8 cellular contexts compared by ENCODE assay signal in the genomic region with DNA sequence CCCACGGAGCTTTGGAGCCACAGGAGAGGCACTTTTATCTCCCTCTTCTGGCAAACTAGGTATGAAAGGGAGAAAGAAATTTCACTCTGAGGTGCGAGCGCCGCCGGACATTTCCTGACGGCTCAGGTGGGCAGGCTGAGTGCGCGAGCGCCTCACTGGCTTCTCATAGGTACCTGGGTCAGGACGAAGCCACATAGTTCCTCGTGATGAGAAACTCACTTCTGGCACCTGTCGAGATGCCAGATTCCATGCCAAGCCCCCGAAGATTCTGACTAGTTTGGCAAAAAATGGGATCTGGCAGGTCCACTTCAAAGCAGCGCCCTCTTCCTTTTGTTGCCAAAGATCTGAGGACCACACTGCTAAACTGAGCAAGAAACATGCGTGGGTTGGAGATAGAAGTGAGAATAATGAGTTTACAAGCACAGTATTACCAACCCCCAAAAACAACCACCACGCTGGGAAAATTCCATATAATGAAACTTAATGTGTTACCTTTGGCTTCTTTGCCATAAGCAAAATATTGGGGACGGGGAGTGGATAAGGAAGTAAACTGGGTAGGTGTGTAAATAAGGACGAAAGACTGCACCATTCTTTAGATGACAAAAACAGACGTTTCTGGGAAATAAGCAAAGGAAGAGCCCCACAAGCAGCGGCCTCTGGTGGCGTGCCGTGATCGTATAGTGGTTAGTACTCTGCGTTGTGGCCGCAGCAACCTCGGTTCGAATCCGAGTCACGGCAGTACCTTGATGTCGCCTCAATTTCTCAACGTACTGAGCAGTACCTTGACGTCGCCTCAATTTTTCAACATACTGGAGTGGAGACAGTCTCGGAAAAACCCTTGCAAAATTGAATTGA.
DNase-seq lines count a peak whose midpoint lies in the region; ATAC-seq lines count a peak whose summit lies in the region.

No MANE protein-coding gene starts in this region.

- H2BK12ac ChIP-seq in neuronal stem cell (ENCODE audit: low read length): no peak overlapping the region

- peaks cover 0 to 3% (median 0%) of the 10 kb centered on the region in 3 experiments for H3K27me3 ChIP-seq in neuronal stem cell (ENCODE audit: control insufficient read depth in 3 of 3, insufficient read depth in 3 of 3, low read depth in 1 of 3, low read length in 3 of 3)

- peaks cover 2% of the 10 kb centered on the region for H3K36me3 Mint-ChIP-seq in activated T-helper 1 cell treated with anti-CD3 and anti-CD28 coated beads, Interleukin-12 subunit alpha, Interleukin-12 subunit beta, Interleukin-2, Interleukin-4 antibody, amounts not matched to agents 30 ng/mL and 10 ng/mL and 1 ng/mL, durations not matched to agents 14 hours and 24 hours and 36 hours (ENCODE audit: low read depth)

- no peak overlapping the region for H2BK120ac ChIP-seq in neuronal stem cell (ENCODE audit: low read depth, low read length)

- peaks cover 2% of the 10 kb centered on the region for H3K27me3 Mint-ChIP-seq in activated T-helper 1 cell treated with anti-CD3 and anti-CD28 coated beads, Interleukin-12 subunit alpha, Interleukin-12 subunit beta, Interleukin-2, Interleukin-4 antibody, amounts not matched to agents 30 ng/mL and 10 ng/mL and 1 ng/mL, durations not matched to agents 14 hours and 24 hours and 36 hours (ENCODE audit: insufficient read depth)

- peaks cover 3 to 9% of the 10 kb centered on the region in 2 donors for H3K4me1 ChIP-seq in neuronal stem cell (ENCODE audit: control insufficient read depth in 2 of 2, insufficient read depth in 1 of 2, low read depth in 1 of 2, low read length in 2 of 2)

- intact Hi-C loops in activated T-helper 1 cell treated with anti-CD3 and anti-CD28 coated beads, Interleukin-12 subunit alpha, Interleukin-12 subunit beta, Interleukin-2, Interleukin-4 antibody, amounts not matched to agents 30 ng/mL and 10 ng/mL and 1 ng/mL, durations not matched to agents 14 hours and 24 hours and 36 hours (cut with micrococcal nuclease): loop anchor here (1.0 to 5.0 kb wide), 9 partner anchors 10 to 1785 kb away; a partner anchor contains a TSS

- H2BK5ac ChIP-seq in neuronal stem cell (ENCODE audit: low read length): no peak overlapping the region

- no peaks in the 10 kb centered on the region for H3K79me1 ChIP-seq in neuronal stem cell (ENCODE audit: low read depth, low read length)

- H3K4me3 ChIP-seq in neuronal stem cell (ENCODE audit: low read length in 2 of 2): peak overlapping the region; percentile 27 to 74

- DNase-seq in NCI-H82 (lab: John Stamatoyannopoulos, UW) (peak; percentile 47), NCI-H82 treated with DMSO at 0.1 percent for 48 hours (lab: John Stamatoyannopoulos, UW; ENCODE audit: unreplicated experiment) (no peak), OCI-M2 (lab: John Stamatoyannopoulos, UW; ENCODE audit: unreplicated experiment) (peak; percentile 87), fibroblast of peridontal ligament (ENCODE audit: extremely low read depth) (peak; percentile 76), neuronal stem cell (ENCODE audit: low spot score) (no peak), superior temporal gyrus (ENCODE audit: extremely low spot score) (peak; percentile 85)
- peak; percentile 70 for DNase-seq in activated T-helper 1 cell treated with anti-CD3 and anti-CD28 coated beads, Interleukin-12 subunit alpha, Interleukin-12 subunit beta, Interleukin-2, Interleukin-4 antibody, amounts not matched to agents 30 ng/mL and 10 ng/mL and 1 ng/mL, durations not matched to agents 14 hours and 24 hours and 36 hours (ENCODE audit: low spot score)

- no peak overlapping the region for H3K23ac ChIP-seq in neuronal stem cell (ENCODE audit: low read depth, low read length, poor library complexity)

- no peaks in the 10 kb centered on the region for H3K9me3 Mint-ChIP-seq in activated T-helper 1 cell treated with anti-CD3 and anti-CD28 coated beads, Interleukin-12 subunit alpha, Interleukin-12 subunit beta, Interleukin-2, Interleukin-4 antibody, amounts not matched to agents 30 ng/mL and 10 ng/mL and 1 ng/mL, durations not matched to agents 14 hours and 24 hours and 36 hours

- H2AK5ac ChIP-seq in neuronal stem cell (ENCODE audit: low read depth, low read length): no peak overlapping the region

- no peak overlapping the region for H4K8ac ChIP-seq in neuronal stem cell (ENCODE audit: low read depth, low read length)

- H3K9me3 ChIP-seq in neuronal stem cell (replicated peaks in 1 of 2; ENCODE audit: control insufficient read depth in 2 of 2, insufficient read depth in 1 of 2, low read depth in 1 of 2, low read length in 2 of 2): no peaks in the 10 kb centered on the region

- peak overlapping the region; percentile 53 for H3K18ac ChIP-seq in neuronal stem cell (ENCODE audit: low read length)

- peak overlapping the region; percentile 80 for H2AFZ ChIP-seq in neuronal stem cell (ENCODE audit: low read length)

- peak; percentile 54 for ATAC-seq in HG03439 (IDR thresholded peaks at IDR 0.05; ENCODE audit: unreplicated experiment)

- no peak overlapping the region for H3K9ac ChIP-seq in neuronal stem cell (ENCODE audit: low read depth, low read length, poor library complexity)

- no peak overlapping the region for H3K4ac ChIP-seq in neuronal stem cell (ENCODE audit: low read length)

- H3K4me2 ChIP-seq in neuronal stem cell (ENCODE audit: insufficient read depth, low read length, poor library complexity, severe bottlenecking): peak overlapping the region; percentile 84

- H3K14ac ChIP-seq in neuronal stem cell (ENCODE audit: low read length): no peak overlapping the region

- no peak overlapping the region for H4K91ac ChIP-seq in neuronal stem cell (ENCODE audit: low read depth, low read length, poor library complexity)

- H3K4me1 Mint-ChIP-seq in activated T-helper 1 cell treated with anti-CD3 and anti-CD28 coated beads, Interleukin-12 subunit alpha, Interleukin-12 subunit beta, Interleukin-2, Interleukin-4 antibody, amounts not matched to agents 30 ng/mL and 10 ng/mL and 1 ng/mL, durations not matched to agents 14 hours and 24 hours and 36 hours (ENCODE audit: low read depth): peaks cover 47% of the 10 kb centered on the region

- peak overlapping the region; percentile 77 for H3K4me3 Mint-ChIP-seq in activated T-helper 1 cell treated with anti-CD3 and anti-CD28 coated beads, Interleukin-12 subunit alpha, Interleukin-12 subunit beta, Interleukin-2, Interleukin-4 antibody, amounts not matched to agents 30 ng/mL and 10 ng/mL and 1 ng/mL, durations not matched to agents 14 hours and 24 hours and 36 hours

- peak overlapping the region; percentile 80 for H3K27ac Mint-ChIP-seq in activated T-helper 1 cell treated with anti-CD3 and anti-CD28 coated beads, Interleukin-12 subunit alpha, Interleukin-12 subunit beta, Interleukin-2, Interleukin-4 antibody, amounts not matched to agents 30 ng/mL and 10 ng/mL and 1 ng/mL, durations not matched to agents 14 hours and 24 hours and 36 hours

- H2BK15ac ChIP-seq in neuronal stem cell (ENCODE audit: low read length): no peak overlapping the region

- WGBS in neuronal stem cell (ENCODE audit: extremely low coverage in 2 of 2, insufficient read length in 2 of 2, insufficient replicate concordance in 1 of 2), 2 donors: no CpG with 5 or more reads among the region's 34 CpGs

- H3K36me3 ChIP-seq in neuronal stem cell (replicated peaks in 1 of 2; ENCODE audit: control insufficient read depth in 2 of 2, insufficient read depth in 2 of 2, low read length in 2 of 2): no peaks in the 10 kb centered on the region

- H3K27ac ChIP-seq in neuronal stem cell (replicated peaks; ENCODE audit: low read length): no peak overlapping the region

Comparison
In these comparisons a context has a peak if more than half of its experiments do, and no peak if none do; other contexts are left out.
1. DNase-seq: peak in NCI-H82 (single experiment), OCI-M2 (single experiment), activated T-helper 1 cell treated with anti-CD3 and anti-CD28 coated beads, Interleukin-12 subunit alpha, Interleukin-12 subunit beta, Interleukin-2, Interleukin-4 antibody, amounts not matched to agents 30 ng/mL and 10 ng/mL and 1 ng/mL, durations not matched to agents 14 hours and 24 hours and 36 hours (single experiment), fibroblast of peridontal ligament (single experiment) and superior temporal gyrus (single experiment); none in NCI-H82 treated with DMSO at 0.1 percent for 48 hours (single experiment) and neuronal stem cell (single experiment).